27 cellular contexts compared by ENCODE assay signal in genomic region chr12:102501773-102502172, GRCh38. TPM values are rescaled to one million over a fixed set of nuclear protein-coding genes. Genes with fewer than 3 reads are reported as not detected.
DNase-seq lines count a peak whose midpoint lies in the region; ATAC-seq and TF ChIP-seq lines count a peak whose summit lies in the region.
"Had no signal": no experiment of that assay in that cellular context is flagged by ENCODE, and none has a peak within 500 bp of the region (broad histone marks: within the 10 kb centered on the region; RNA-seq: fewer than 3 reads in every experiment).

No MANE protein-coding gene starts in this region.

- H2BK12ac ChIP-seq in mesenchymal stem cell (ENCODE audit: low read length in 2 of 2), result no peak overlapping the region

- H2BK5ac ChIP-seq in mesenchymal stem cell (ENCODE audit: low read depth, low read length, poor library complexity, severe bottlenecking), result no peak overlapping the region

- no peak overlapping the region for H2BK15ac ChIP-seq in mesenchymal stem cell (ENCODE audit: low read depth, poor library complexity, severe bottlenecking)

- H3K14ac ChIP-seq in mesenchymal stem cell (ENCODE audit: low read length in 2 of 2), result no peak overlapping the region

- ATAC-seq in SK-N-SH treated with all-trans-retinoic acid at 6 μM for 48 hours, result peak; percentile 61
- ATAC-seq: activated CD4-positive, alpha-beta T cell treated with anti-CD3 and anti-CD28 coated beads for 36 hours; left lobe of liver; stimulated activated naive CD8-positive, alpha-beta T cell treated with anti-CD3 and anti-CD28 coated beads, Interleukin-15, amount 100 ng/mL, for 72 hours had no signal

- H3K18ac ChIP-seq in mesenchymal stem cell (ENCODE audit: low read depth in 1 of 2, low read length in 2 of 2), result no peak overlapping the region

- no peak overlapping the region for H3K27ac ChIP-seq in mesenchymal stem cell (ENCODE audit: low read length, poor library complexity, severe bottlenecking)
- peak overlapping the region; percentile 6 to 58 (median 46) for H3K27ac ChIP-seq in thyroid gland
- H3K27ac ChIP-seq: esophagus squamous epithelium, RWPE1, transverse colon had no signal

- no peak overlapping the region for H3K4ac ChIP-seq in mesenchymal stem cell (ENCODE audit: low read depth in 1 of 2, low read length in 2 of 2)

- no peak overlapping the region for H2AFZ ChIP-seq in mesenchymal stem cell (ENCODE audit: low read depth, low read length)

- DNase-seq in HAP-1 (ENCODE audit: low spot score in 2 of 2), result peak; percentile 18 to 23
- no peak for DNase-seq in mesenchymal stem cell
- peak; percentile 27 to 30 for DNase-seq in thyroid gland
- no peak for DNase-seq in retina
- no peak for DNase-seq in H7
- DNase-seq in COLO829 (ENCODE audit: low spot score), result no peak
- DNase-seq: activated CD4-positive, alpha-beta T cell treated with anti-CD3 and anti-CD28 coated beads for 36 hours; activated effector memory CD4-positive, alpha-beta T cell treated with anti-CD3 and anti-CD28 coated beads, Interleukin-2, amount 50 U/mL, for 16 hours; activated naive CD8-positive, alpha-beta T cell treated with anti-CD3 and anti-CD28 coated beads for 36 hours; activated T-cell treated with anti-CD3 and anti-CD28 coated beads, Interleukin-2, amount 50 U/mL, for 1 hour; CD4-positive, alpha-beta T cell; central memory CD4-positive, alpha-beta T cell; dermis blood vessel endothelial cell; esophagus squamous epithelium; hippocampal formation; immature natural killer cell; IMR-90; NCI-H1105; NCI-H1930; NCI-H345; NCI-H748 treated with DMSO at 0.1 percent for 48 hours; stimulated activated naive CD8-positive, alpha-beta T cell treated with anti-CD3 and anti-CD28 coated beads, Interleukin-15, amount 100 ng/mL, for 72 hours; transverse colon had no signal

- no peak overlapping the region for H3K4me2 ChIP-seq in mesenchymal stem cell (ENCODE audit: low read length, poor library complexity, severe bottlenecking)

- in situ Hi-C loops in HAP-1 (cut with MboI; ENCODE audit: low sequenced_read_pairs), result no loop called here

- no peaks in the 10 kb centered on the region for H3K79me1 ChIP-seq in mesenchymal stem cell (replicated peaks; ENCODE audit: low read length, poor library complexity, severe bottlenecking)

- TF ChIP-seq POLR2A in thyroid gland (IDR thresholded peaks at IDR 0.05), result no peak

- H3K4me1 ChIP-seq in HAP-1 (no peaks in the 10 kb centered on the region), mesenchymal stem cell (ENCODE audit: control insufficient read depth, insufficient read depth, low read depth, low read length) (no peaks in the 10 kb centered on the region), thyroid gland (peaks cover 24 to 26% of the 10 kb centered on the region in 2 donors)
- H3K4me1 ChIP-seq: esophagus squamous epithelium, transverse colon had no signal

- H4K91ac ChIP-seq in mesenchymal stem cell (ENCODE audit: low read length), result no peak overlapping the region

- no peaks in the 10 kb centered on the region for H3K9me3 ChIP-seq in HAP-1
- no peaks in the 10 kb centered on the region for H3K9me3 ChIP-seq in mesenchymal stem cell (ENCODE audit: control insufficient read depth, low read length)
- no peaks in the 10 kb centered on the region for H3K9me3 ChIP-seq in thyroid gland
- H3K9me3 ChIP-seq: transverse colon had no signal

- peak overlapping the region; percentile 42 for H3K9ac ChIP-seq in mesenchymal stem cell (ENCODE audit: low read length)

- whole genome bisulfite sequencing in mesenchymal stem cell, result 77% methylated on average over 5 of the region's 5 CpGs
- 15 to 27% methylated on average over 5 of the region's 5 CpGs for WGBS in thyroid gland, 2 donors

- H3K36me3 ChIP-seq in HAP-1 (replicated peaks) (no peaks in the 10 kb centered on the region), mesenchymal stem cell (ENCODE audit: control insufficient read depth in 1 of 2, insufficient read depth in 2 of 2, low read depth in 1 of 2, low read length in 2 of 2) (no peaks in the 10 kb centered on the region), thyroid gland (no peaks in the 10 kb centered on the region), H7 (replicated peaks; ENCODE audit: control insufficient read depth, insufficient read depth, low read length) (no peaks in the 10 kb centered on the region)
- H3K36me3 ChIP-seq: esophagus squamous epithelium, transverse colon had no signal

- H3K4me3 ChIP-seq in HAP-1 (no peak overlapping the region), mesenchymal stem cell (ENCODE audit: insufficient read depth in 1 of 2, low read depth in 1 of 2, low read length in 2 of 2) (peak overlapping the region in 1 of 2 experiments; percentile 16), thyroid gland (replicated peaks in 1 of 3) (no peak overlapping the region), H7 (ENCODE audit: insufficient read depth, low read depth, low read length) (no peak overlapping the region)
- H3K4me3 ChIP-seq: esophagus squamous epithelium, skin epidermis, transverse colon had no signal

- H4K8ac ChIP-seq in mesenchymal stem cell (ENCODE audit: low read length), result no peak overlapping the region

- no peak overlapping the region for H2AK5ac ChIP-seq in mesenchymal stem cell (ENCODE audit: low read length, severe bottlenecking)

- H2BK120ac ChIP-seq in mesenchymal stem cell (ENCODE audit: low read depth, low read length), result no peak overlapping the region

- intact Hi-C loops in thyroid gland (cut with DNase I), result no loop called here

- no peak overlapping the region for H3K23ac ChIP-seq in mesenchymal stem cell (ENCODE audit: low read length in 2 of 2)

- H3K27me3 ChIP-seq in HAP-1 (ENCODE audit: low read depth) (no peaks in the 10 kb centered on the region), mesenchymal stem cell (ENCODE audit: control insufficient read depth in 1 of 2, insufficient read depth in 1 of 2, low read length in 2 of 2) (no peaks in the 10 kb centered on the region), thyroid gland (no peaks in the 10 kb centered on the region), H7 (ENCODE audit: control insufficient read depth, insufficient read depth, low read length) (no peaks in the 10 kb centered on the region)
- H3K27me3 ChIP-seq: esophagus squamous epithelium, transverse colon had no signal

- no peak for TF ChIP-seq CTCF in thyroid gland (IDR thresholded peaks at IDR 0.05)

TF ChIP-seq in SK-N-SH treated with all-trans-retinoic acid at 6 μM for 48 hours, 23 proteins besides CTCF, POLR2A, EP300 and RAD21 (continues in another document):
- TF ChIP-seq POU6F1 (CRISPR knock-in tag; IDR thresholded peaks at IDR 0.05; ENCODE audit: borderline replicate concordance, low read depth) (no peak), ESRRG (CRISPR knock-in tag; IDR thresholded peaks at IDR 0.05) (no peak), CSDC2 (CRISPR knock-in tag; IDR thresholded peaks at IDR 0.05) (no peak), PPARA (CRISPR knock-in tag; IDR thresholded peaks at IDR 0.05; ENCODE audit: borderline replicate concordance) (no peak), RARB (CRISPR knock-in tag; IDR thresholded peaks at IDR 0.05) (no peak), TOX (CRISPR knock-in tag; IDR thresholded peaks at IDR 0.05; ENCODE audit: borderline replicate concordance) (no peak), CSRNP3 (CRISPR knock-in tag; IDR thresholded peaks at IDR 0.05) (no peak), ZNF70 (CRISPR knock-in tag; IDR thresholded peaks at IDR 0.05) (no peak), BACH2 (CRISPR knock-in tag; IDR thresholded peaks at IDR 0.05; ENCODE audit: borderline replicate concordance) (no peak), ARNTL (CRISPR knock-in tag; IDR thresholded peaks at IDR 0.05; ENCODE audit: borderline replicate concordance, low read depth) (no peak), ZFP3 (CRISPR knock-in tag; IDR thresholded peaks at IDR 0.05) (no peak), SNAI2 (CRISPR knock-in tag; IDR thresholded peaks at IDR 0.05) (no peak), GLIS3 (CRISPR knock-in tag; IDR thresholded peaks at IDR 0.05) (no peak), ISL1 (CRISPR knock-in tag; IDR thresholded peaks at IDR 0.05) (no peak)

RNA-seq across cellular contexts. Expression of gene IGF1, which starts 21.4 kb away (rescaled TPM):
- not detected for polyA plus RNA-seq in mesenchymal stem cell (2013, experiment 1 of 2)
- not detected for polyA plus RNA-seq in mesenchymal stem cell (2013, experiment 2 of 2)
- total RNA-seq in thyroid gland, result 100 to 1,000 TPM in 3 of 4 donors, 10 to 100 TPM in 1; 74.0 to 134 (median 111) TPM
- total RNA-seq in H7 (2014; rRNA removed; shearing (Covaris generic)), result not detected in 2 replicates
- total RNA-seq: activated CD4-positive, alpha-beta T cell treated with anti-CD3 and anti-CD28 coated beads for 36 hours; CD4-positive, alpha-beta T cell had no signal
- polyA plus RNA-seq: immature natural killer cell had no signal

Comparison
In these comparisons a context has a peak if more than half of its experiments do, and no peak if none do; other contexts are left out.
1. DNase-seq: peak in HAP-1 (2 of 2) and thyroid gland (2 of 2); none in mesenchymal stem cell (single experiment), retina (single experiment), H7 (single experiment) and COLO829 (single experiment).
2. RNA of gene IGF1, which starts 21.4 kb away (total RNA-seq): 74.0 to 134 TPM in thyroid gland; not detected in H7; every median in the first group is over 10 times any median in the second.